ENCODE assay signal across 3 cellular contexts in the genomic region with DNA sequence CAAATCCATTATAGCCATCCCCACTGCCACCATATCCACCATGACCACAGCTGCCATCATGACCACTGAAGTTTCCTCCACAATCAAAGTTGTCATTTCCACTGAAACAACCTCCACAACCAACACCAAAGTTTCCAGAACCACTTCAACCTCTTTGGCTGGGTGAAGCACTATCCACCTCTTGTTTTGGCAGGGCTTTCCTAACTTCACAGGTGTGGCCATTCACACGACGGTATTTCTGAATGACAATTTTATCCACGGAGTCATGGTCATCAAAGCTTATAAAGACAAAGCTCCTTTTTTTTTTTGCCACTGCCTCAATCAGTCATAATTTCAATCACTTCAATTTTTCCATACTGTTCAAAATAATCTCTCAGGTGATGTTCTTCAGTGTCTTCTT.
TF ChIP-seq lines count a peak whose summit lies in the region.

No MANE protein-coding gene starts in this region.

TF ChIP-seq in A549, 52 proteins besides CTCF, POLR2A, EP300 and RAD21:
- no peak for TF ChIP-seq MAZ (IDR thresholded peaks at IDR 0.05; ENCODE audit: borderline replicate concordance, low read depth, low read length)
- TF ChIP-seq HOXB5 (CRISPR knock-in tag; IDR thresholded peaks at IDR 0.05): no peak
- TF ChIP-seq PHF8 (IDR thresholded peaks at IDR 0.05; ENCODE audit: borderline replicate concordance, low read depth): no peak
- TF ChIP-seq POLR2AphosphoS2 (conservative IDR thresholded peaks at IDR 0.05; ENCODE audit: low read length): no peak
- TF ChIP-seq EHF (CRISPR knock-in tag; IDR thresholded peaks at IDR 0.05): no peak
- no peak for TF ChIP-seq TP53 (CRISPR knock-in tag; IDR thresholded peaks at IDR 0.05)
- TF ChIP-seq FOSL2 (IDR thresholded peaks at IDR 0.05): no peak
- TF ChIP-seq FOSL2 (CRISPR knock-in tag; IDR thresholded peaks at IDR 0.05): no peak
- TF ChIP-seq ZC3H11A (IDR thresholded peaks at IDR 0.05): no peak
- TF ChIP-seq TFCP2L1 (CRISPR knock-in tag; IDR thresholded peaks at IDR 0.05): no peak
- TF ChIP-seq, protein P1, sequence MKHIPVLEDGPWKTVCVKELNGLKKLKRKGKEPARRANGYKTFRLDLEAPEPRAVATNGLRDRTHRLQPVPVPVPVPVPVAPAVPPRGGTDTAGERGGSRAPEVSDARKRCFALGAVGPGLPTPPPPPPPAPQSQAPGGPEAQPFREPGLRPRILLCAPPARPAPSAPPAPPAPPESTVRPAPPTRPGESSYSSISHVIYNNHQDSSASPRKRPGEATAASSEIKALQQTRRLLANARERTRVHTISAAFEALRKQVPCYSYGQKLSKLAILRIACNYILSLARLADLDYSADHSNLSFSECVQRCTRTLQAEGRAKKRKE (CRISPR knock-in tag; IDR thresholded peaks at IDR 0.05; ENCODE audit: low read depth): no peak
- TF ChIP-seq, protein P2, sequence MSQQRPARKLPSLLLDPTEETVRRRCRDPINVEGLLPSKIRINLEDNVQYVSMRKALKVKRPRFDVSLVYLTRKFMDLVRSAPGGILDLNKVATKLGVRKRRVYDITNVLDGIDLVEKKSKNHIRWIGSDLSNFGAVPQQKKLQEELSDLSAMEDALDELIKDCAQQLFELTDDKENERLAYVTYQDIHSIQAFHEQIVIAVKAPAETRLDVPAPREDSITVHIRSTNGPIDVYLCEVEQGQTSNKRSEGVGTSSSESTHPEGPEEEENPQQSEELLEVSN (IDR thresholded peaks at IDR 0.05; ENCODE audit: borderline replicate concordance, low read depth): no peak
- no peak for TF ChIP-seq ZNF302 (CRISPR knock-in tag; IDR thresholded peaks at IDR 0.05)
- no peak for TF ChIP-seq JUNB (IDR thresholded peaks at IDR 0.05)
- no peak for TF ChIP-seq RFX5 (IDR thresholded peaks at IDR 0.05)
- TF ChIP-seq SMC3 (IDR thresholded peaks at IDR 0.05): no peak
- TF ChIP-seq RNF2 (IDR thresholded peaks at IDR 0.05; ENCODE audit: borderline replicate concordance, low read depth): no peak

TF ChIP-seq in GM12891, 5 proteins besides CTCF, POLR2A, EP300 and RAD21:
- TF ChIP-seq PAX5 (IDR thresholded peaks at IDR 0.05; ENCODE audit: insufficient read depth, low read length, severe bottlenecking) (no peak), POLR2AphosphoS5 (IDR thresholded peaks at IDR 0.05; ENCODE audit: low read depth, low read length) (no peak), SPI1 (IDR thresholded peaks at IDR 0.05; ENCODE audit: low read depth, low read length) (no peak), POU2F2 (IDR thresholded peaks at IDR 0.05; ENCODE audit: low read depth, low read length) (no peak), TAF1 (IDR thresholded peaks at IDR 0.05; ENCODE audit: low read depth, low read length) (no peak)

TF ChIP-seq in H1, 55 proteins besides CTCF, POLR2A, EP300 and RAD21:
- no peak for TF ChIP-seq MAFK (IDR thresholded peaks at IDR 0.05; ENCODE audit: low read depth, low read length)
- TF ChIP-seq SP4 (IDR thresholded peaks at IDR 0.05; ENCODE audit: low read length): no peak
- no peak for TF ChIP-seq EZH2 (IDR thresholded peaks at IDR 0.05; ENCODE audit: low read depth, low read length, severe bottlenecking)
- TF ChIP-seq SP1 (IDR thresholded peaks at IDR 0.05; ENCODE audit: low read depth, low read length): no peak
- TF ChIP-seq TBP (IDR thresholded peaks at IDR 0.05; ENCODE audit: low read depth, low read length): no peak
- TF ChIP-seq, protein P3, sequence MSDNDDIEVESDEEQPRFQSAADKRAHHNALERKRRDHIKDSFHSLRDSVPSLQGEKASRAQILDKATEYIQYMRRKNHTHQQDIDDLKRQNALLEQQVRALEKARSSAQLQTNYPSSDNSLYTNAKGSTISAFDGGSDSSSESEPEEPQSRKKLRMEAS (IDR thresholded peaks at IDR 0.05): no peak
- no peak for TF ChIP-seq KDM1A (IDR thresholded peaks at IDR 0.05; ENCODE audit: borderline replicate concordance, low read length)
- no peak for TF ChIP-seq TAF1 (IDR thresholded peaks at IDR 0.05; ENCODE audit: low read depth, low read length)
- no peak for TF ChIP-seq CREB1 (IDR thresholded peaks at IDR 0.05)
- no peak for TF ChIP-seq TAF7 (optimal IDR thresholded peaks at IDR 0.05; ENCODE audit: borderline replicate concordance, low read depth, low read length)
